ENCODE assay signal across 14 cellular contexts in the genomic region with DNA sequence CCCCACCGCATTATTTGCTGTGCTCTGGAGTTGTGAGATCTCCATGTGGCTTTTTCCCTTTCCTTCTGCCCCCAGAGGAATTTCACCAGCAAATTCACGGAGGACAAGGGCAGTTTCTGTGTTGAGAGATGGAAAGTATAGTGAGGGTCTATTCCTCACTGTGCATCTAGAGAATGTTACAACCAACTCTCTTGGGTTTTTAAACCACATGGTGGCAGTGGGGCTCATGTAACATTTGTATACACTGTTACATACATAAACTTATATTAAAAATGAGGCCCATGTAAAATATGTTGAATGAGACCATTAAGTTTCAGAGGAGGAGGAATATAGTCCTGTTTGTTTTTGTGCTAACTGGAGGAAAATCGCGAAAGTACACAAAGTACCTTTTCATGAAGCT. TPM values are rescaled to one million over a fixed set of nuclear protein-coding genes. Genes with fewer than 3 reads are reported as not detected.
DNase-seq lines count a peak whose midpoint lies in the region; ATAC-seq and TF ChIP-seq lines count a peak whose summit lies in the region.
"Had no signal": no experiment of that assay in that cellular context is flagged by ENCODE, and none has a peak within 500 bp of the region (broad histone marks: within the 10 kb centered on the region; RNA-seq: fewer than 3 reads in every experiment).

No MANE protein-coding gene starts in this region.

- H3K27me3 ChIP-seq in AG04450 (ENCODE audit: control insufficient read depth, insufficient read depth, low read length) (peaks cover 6% of the 10 kb centered on the region), HUES64 (ENCODE audit: insufficient read depth, low read length) (peaks cover 70% of the 10 kb centered on the region), mesenchymal stem cell (ENCODE audit: control insufficient read depth in 1 of 2, insufficient read depth in 1 of 2, low read length in 2 of 2) (peaks cover 0 to 25% of the 10 kb centered on the region in 2 experiments)
- no peaks in the 10 kb centered on the region for H3K27me3 ChIP-seq in CD8-positive, alpha-beta memory T cell (ENCODE audit: insufficient read depth, low read length, poor library complexity, severe bottlenecking)

- no peak overlapping the region for H2BK5ac ChIP-seq in mesenchymal stem cell (ENCODE audit: low read depth, low read length, poor library complexity, severe bottlenecking)

- no peak overlapping the region for H2BK15ac ChIP-seq in mesenchymal stem cell (ENCODE audit: low read depth, poor library complexity, severe bottlenecking)

- H3K27ac Mint-ChIP-seq in brain, result peak overlapping the region in 3 of 5 experiments; percentile 59 to 74 (median 70)
- no peak overlapping the region for H3K27ac Mint-ChIP-seq in CD8-positive, alpha-beta memory T cell

- H3K27ac ChIP-seq in AG04450 (ENCODE audit: low read depth, low read length), result no peak overlapping the region
- no peak overlapping the region for H3K27ac ChIP-seq in HUES64 (ENCODE audit: low read depth, low read length)
- no peak overlapping the region for H3K27ac ChIP-seq in mesenchymal stem cell (ENCODE audit: low read length, poor library complexity, severe bottlenecking)
- H3K27ac ChIP-seq in CD8-positive, alpha-beta memory T cell (ENCODE audit: low read depth, low read length), result no peak overlapping the region
- H3K27ac ChIP-seq: C4-2B had no signal

- no peak overlapping the region for H3K18ac ChIP-seq in mesenchymal stem cell (ENCODE audit: low read depth in 1 of 2, low read length in 2 of 2)

- no peak overlapping the region for H4K8ac ChIP-seq in mesenchymal stem cell (ENCODE audit: low read length)

- no peak overlapping the region for H3K4ac ChIP-seq in mesenchymal stem cell (ENCODE audit: low read depth in 1 of 2, low read length in 2 of 2)

- H4K91ac ChIP-seq in mesenchymal stem cell (ENCODE audit: low read length), result no peak overlapping the region

- H3K4me1 ChIP-seq in HUES64 (ENCODE audit: insufficient read depth, low read length) (0 out of 2 replicates have a peak, but pooled peaks cover 3% of the 10 kb centered on the region), mesenchymal stem cell (ENCODE audit: control insufficient read depth, insufficient read depth, low read depth, low read length) (peaks cover 12% of the 10 kb centered on the region)
- no peaks in the 10 kb centered on the region for H3K4me1 ChIP-seq in CD8-positive, alpha-beta memory T cell (ENCODE audit: insufficient read depth, low read length)
- H3K4me1 ChIP-seq: prostate gland had no signal

- H3K4me1 Mint-ChIP-seq in brain, result peaks cover 9% of the 10 kb centered on the region
- H3K4me1 Mint-ChIP-seq in CD8-positive, alpha-beta memory T cell, result peaks cover 6 to 15% (median 6%) of the 10 kb centered on the region in 3 donors

- no peak overlapping the region for H3K4me2 ChIP-seq in mesenchymal stem cell (ENCODE audit: low read length, poor library complexity, severe bottlenecking)

- no peak overlapping the region for H2AK5ac ChIP-seq in mesenchymal stem cell (ENCODE audit: low read length, severe bottlenecking)

- H3K4me3 ChIP-seq in AG04450 (ENCODE audit: low read depth, low read length), result peak overlapping the region; percentile 68
- H3K4me3 ChIP-seq in HUES64 (ENCODE audit: low read length), result peak overlapping the region; percentile 57
- peak overlapping the region in 1 of 2 experiments; percentile 90 for H3K4me3 ChIP-seq in mesenchymal stem cell (ENCODE audit: insufficient read depth in 1 of 2, low read depth in 1 of 2, low read length in 2 of 2)
- H3K4me3 ChIP-seq in CD8-positive, alpha-beta memory T cell (ENCODE audit: low read length), result no peak overlapping the region

- H3K4me3 Mint-ChIP-seq in brain, result peak overlapping the region; percentile 80 to 88 (median 83)
- peak overlapping the region in 2 of 7 donors; percentile 2 to 58 for H3K4me3 Mint-ChIP-seq in CD8-positive, alpha-beta memory T cell

- no peak for DNase-seq in AG04450 (ENCODE audit: low read depth, low spot score)
- DNase-seq in mesenchymal stem cell, result no peak
- DNase-seq in mesenteric fat pad (ENCODE audit: low spot score), result no peak
- no peak for DNase-seq in CD8-positive, alpha-beta memory T cell
- DNase-seq in NCI-H1092 treated with DMSO at 0.1 percent for 48 hours (lab: John Stamatoyannopoulos, UW), result no peak
- DNase-seq: effector CD8-positive, alpha-beta T cell; MM.1S; RPMI8226 had no signal

- no peak overlapping the region for H2BK12ac ChIP-seq in mesenchymal stem cell (ENCODE audit: low read length in 2 of 2)

- H3K36me3 Mint-ChIP-seq in brain, result no peaks in the 10 kb centered on the region
- H3K36me3 Mint-ChIP-seq in CD8-positive, alpha-beta memory T cell, result no peaks in the 10 kb centered on the region

- no peaks in the 10 kb centered on the region; the same call in 1 of the 2 replicates for H3K9me3 ChIP-seq in AG04450 (ENCODE audit: control insufficient read depth, insufficient read depth, low read length)
- H3K9me3 ChIP-seq in HUES64 (ENCODE audit: insufficient read depth, low read depth, low read length), result no peaks in the 10 kb centered on the region
- no peaks in the 10 kb centered on the region for H3K9me3 ChIP-seq in mesenchymal stem cell (ENCODE audit: control insufficient read depth, low read length)
- no peaks in the 10 kb centered on the region for H3K9me3 ChIP-seq in CD8-positive, alpha-beta memory T cell (ENCODE audit: low read length)
- H3K9me3 ChIP-seq: prostate gland had no signal

- H2BK120ac ChIP-seq in mesenchymal stem cell (ENCODE audit: low read depth, low read length), result no peak overlapping the region

- POLR2A ChIA-PET in AG04450 (lab: Yijun Ruan, JAX), result interaction anchor here (1.4 kb wide), 1 partner anchor 39 kb away, joined by 3 read pairs; no protein-coding TSS in a partner anchor
- POLR2A ChIA-PET in CD8-positive, alpha-beta memory T cell (lab: Charles Lee), result no interaction called here

- H3K14ac ChIP-seq in mesenchymal stem cell (ENCODE audit: low read length in 2 of 2), result no peak overlapping the region

- peak; percentile 13; the same call in 1 of the 2 replicates for TF ChIP-seq CTCF in AG04450 (IDR thresholded peaks at IDR 0.05; ENCODE audit: low read depth, low read length)
- no peak for TF ChIP-seq CTCF in brain (conservative IDR thresholded peaks at IDR 0.05)

- H2AFZ ChIP-seq in mesenchymal stem cell (ENCODE audit: low read depth, low read length), result no peak overlapping the region

- no peak overlapping the region for H3K23ac ChIP-seq in mesenchymal stem cell (ENCODE audit: low read length in 2 of 2)

- CTCF ChIA-PET in AG04450 (lab: Charles Lee), result interaction anchor here (0.6 to 7.8 kb wide), 3 partner anchors 136 to 738 kb away, joined by 3 to 59 read pairs (median 3); no protein-coding TSS in a partner anchor
- CTCF ChIA-PET in CD8-positive, alpha-beta memory T cell (lab: Charles Lee), result no interaction called here

- H3K9ac ChIP-seq in HUES64 (ENCODE audit: low read depth, low read length) (no peak overlapping the region), mesenchymal stem cell (ENCODE audit: low read length) (peak overlapping the region; percentile 92)

- H3K79me1 ChIP-seq in mesenchymal stem cell (replicated peaks; ENCODE audit: low read length, poor library complexity, severe bottlenecking), result no peaks in the 10 kb centered on the region

- H3K27me3 Mint-ChIP-seq in brain, result peaks cover 40% of the 10 kb centered on the region
- H3K27me3 Mint-ChIP-seq in CD8-positive, alpha-beta memory T cell, result peaks cover 33 to 50% of the 10 kb centered on the region in 2 donors

- H3K36me3 ChIP-seq in HUES64 (ENCODE audit: insufficient read depth, low read length), result no peaks in the 10 kb centered on the region
- H3K36me3 ChIP-seq in mesenchymal stem cell (ENCODE audit: control insufficient read depth in 1 of 2, insufficient read depth in 2 of 2, low read depth in 1 of 2, low read length in 2 of 2), result no peaks in the 10 kb centered on the region
- H3K36me3 ChIP-seq in CD8-positive, alpha-beta memory T cell (ENCODE audit: insufficient read depth, low read length), result no peaks in the 10 kb centered on the region
- H3K36me3 ChIP-seq: prostate gland had no signal

- 33% methylated on average over 1 of the region's 4 CpGs for WGBS in HUES64
- WGBS in mesenchymal stem cell, result 83% methylated on average over 1 of the region's 4 CpGs

- ATAC-seq in GM21576 (IDR thresholded peaks at IDR 0.05; ENCODE audit: unreplicated experiment), result no peak

- no peaks in the 10 kb centered on the region for H3K9me3 Mint-ChIP-seq in brain
- peaks cover 0 to 4% (median 0%) of the 10 kb centered on the region in 5 donors for H3K9me3 Mint-ChIP-seq in CD8-positive, alpha-beta memory T cell

RNA-seq across cellular contexts. Expression of a gene that starts 0.9 kb away (rescaled TPM):
- polyA plus RNA-seq in AG04450 (2011; rRNA removed) (0.74 and 1.6 TPM in 2 replicates), brain (ENCODE audit: insufficient read depth, low read depth, low replicate concordance) (0.10 TPM)
- 1.8 and 2.0 TPM in 2 replicates for polyA minus RNA-seq in AG04450 (2011; rRNA and poly(A)+ RNA removed)
- polyA plus RNA-seq in HUES64 (2013, experiment 1 of 2), result 0.50 TPM
- polyA plus RNA-seq in HUES64 (2013, experiment 2 of 2), result 0.89 TPM
- 0.26 TPM for polyA plus RNA-seq in mesenchymal stem cell (2013, experiment 1 of 2)
- 0.18 TPM for polyA plus RNA-seq in mesenchymal stem cell (2013, experiment 2 of 2)
- 0.19 TPM for total RNA-seq in mesenteric fat pad
- under 1 TPM; 0.58 to 0.59 TPM for total RNA-seq in CD8-positive, alpha-beta memory T cell
- polyA plus RNA-seq in CD8-positive, alpha-beta memory T cell, result 0.53 TPM
- total RNA-seq: lung microvascular endothelial cell had no signal

Comparison
In these comparisons a context has a peak if more than half of its experiments do, and no peak if none do; other contexts are left out.
1. H3K27ac Mint-ChIP-seq: peak in brain (3 of 5); none in CD8-positive, alpha-beta memory T cell (0 of 8).